ENCODE assay signal across 8 cellular contexts in the genomic region with DNA sequence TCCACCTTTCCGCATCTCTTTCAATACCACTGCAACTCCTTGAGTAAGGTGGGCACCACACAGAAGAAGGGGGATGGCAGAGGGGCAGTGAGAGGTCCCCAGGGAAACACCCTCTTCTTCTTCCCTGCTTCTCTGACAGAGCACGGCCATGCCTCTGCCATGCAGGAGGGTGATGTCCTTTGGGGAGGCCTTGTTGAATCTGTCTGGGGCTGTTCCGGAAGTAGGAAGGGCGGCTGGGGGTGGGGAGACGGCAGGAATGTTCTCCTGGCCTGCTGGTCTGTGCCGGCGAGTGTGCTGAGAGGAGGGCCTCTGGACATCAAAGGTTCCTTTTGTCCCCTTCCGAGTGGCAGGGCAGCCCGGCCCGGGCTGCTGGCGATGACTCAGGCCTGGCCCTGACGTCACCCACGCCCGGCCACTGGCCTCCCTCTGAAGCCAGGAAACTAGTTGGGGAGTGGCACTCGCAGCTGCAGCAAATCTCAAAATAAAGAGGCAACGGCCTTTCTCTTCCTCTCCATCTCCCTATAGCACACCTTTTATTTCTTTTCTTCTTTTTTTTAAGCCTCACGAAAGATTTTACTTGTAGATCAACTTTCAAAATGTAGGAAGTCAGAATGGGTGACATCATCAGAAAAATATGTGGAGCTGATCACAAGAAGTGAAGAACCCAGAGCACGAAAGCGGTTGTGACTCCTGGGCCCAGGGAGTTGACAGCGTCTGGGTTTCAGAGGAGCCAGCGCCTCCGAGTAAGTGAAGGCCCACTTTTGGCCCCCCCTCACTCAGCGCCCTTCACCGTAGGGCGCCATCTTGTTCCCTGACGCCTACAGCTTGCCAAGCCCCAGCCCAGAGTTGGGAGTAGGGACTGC. TPM values are rescaled to one million over a fixed set of nuclear protein-coding genes. Genes with fewer than 3 reads are reported as not detected.
A peak's percentile ranks its signal among the peaks of the same experiment; 100 is the strongest.
DNase-seq lines count a peak whose midpoint lies in the region; ATAC-seq and TF ChIP-seq lines count a peak whose summit lies in the region.

A gene with protein sequence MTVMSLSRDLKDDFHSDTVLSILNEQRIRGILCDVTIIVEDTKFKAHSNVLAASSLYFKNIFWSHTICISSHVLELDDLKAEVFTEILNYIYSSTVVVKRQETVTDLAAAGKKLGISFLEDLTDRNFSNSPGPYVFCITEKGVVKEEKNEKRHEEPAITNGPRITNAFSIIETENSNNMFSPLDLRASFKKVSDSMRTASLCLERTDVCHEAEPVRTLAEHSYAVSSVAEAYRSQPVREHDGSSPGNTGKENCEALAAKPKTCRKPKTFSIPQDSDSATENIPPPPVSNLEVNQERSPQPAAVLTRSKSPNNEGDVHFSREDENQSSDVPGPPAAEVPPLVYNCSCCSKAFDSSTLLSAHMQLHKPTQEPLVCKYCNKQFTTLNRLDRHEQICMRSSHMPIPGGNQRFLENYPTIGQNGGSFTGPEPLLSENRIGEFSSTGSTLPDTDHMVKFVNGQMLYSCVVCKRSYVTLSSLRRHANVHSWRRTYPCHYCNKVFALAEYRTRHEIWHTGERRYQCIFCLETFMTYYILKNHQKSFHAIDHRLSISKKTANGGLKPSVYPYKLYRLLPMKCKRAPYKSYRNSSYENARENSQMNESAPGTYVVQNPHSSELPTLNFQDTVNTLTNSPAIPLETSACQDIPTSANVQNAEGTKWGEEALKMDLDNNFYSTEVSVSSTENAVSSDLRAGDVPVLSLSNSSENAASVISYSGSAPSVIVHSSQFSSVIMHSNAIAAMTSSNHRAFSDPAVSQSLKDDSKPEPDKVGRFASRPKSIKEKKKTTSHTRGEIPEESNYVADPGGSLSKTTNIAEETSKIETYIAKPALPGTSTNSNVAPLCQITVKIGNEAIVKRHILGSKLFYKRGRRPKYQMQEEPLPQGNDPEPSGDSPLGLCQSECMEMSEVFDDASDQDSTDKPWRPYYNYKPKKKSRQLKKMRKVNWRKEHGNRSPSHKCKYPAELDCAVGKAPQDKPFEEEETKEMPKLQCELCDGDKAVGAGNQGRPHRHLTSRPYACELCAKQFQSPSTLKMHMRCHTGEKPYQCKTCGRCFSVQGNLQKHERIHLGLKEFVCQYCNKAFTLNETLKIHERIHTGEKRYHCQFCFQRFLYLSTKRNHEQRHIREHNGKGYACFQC (N-terminal part only) (plus strand): TSS at position 443 of the 863 bp plus-strand sequence. CDS start 73,885 bp downstream, outside the sequence.

- H3K36me3 Mint-ChIP-seq in Caco-2 (ENCODE audit: insufficient read depth, unreplicated experiment) (peaks cover 41% of the 10 kb centered on the region), osteocyte (ENCODE audit: unreplicated experiment) (no peaks in the 10 kb centered on the region)

- peak within 1 kb of the TSS; percentile 100 for H2BK20ac ChIP-seq in IMR-90 (ENCODE audit: low read depth, low read length)

- TSS peak; percentile 55 for BruUV-seq in Caco-2 (replicated peaks; lab: Mats Ljungman, UMichigan)
- BruUV-seq in IMR-90 (replicated peaks; lab: Mats Ljungman, UMichigan): TSS peak; percentile 60

- POLR2A ChIA-PET in Caco-2 (lab: Charles Lee) (interaction anchor here (0.5 to 1.2 kb wide), 6 partner anchors 57 to 280 kb away, joined by 3 to 5 read pairs (median 3); no protein-coding TSS in a partner anchor), IMR-90 (lab: Charles Lee; ENCODE audit: unreplicated experiment) (interaction anchor here (0.8 to 1.1 kb wide), 3 partner anchors 13 to 30 kb away, joined by 3 read pairs; no protein-coding TSS in a partner anchor)

- no peak; the same call in 1 of the 2 replicates for TF ChIP-seq RAD21 in IMR-90 (IDR thresholded peaks at IDR 0.05; ENCODE audit: low read length)

- peak within 1 kb of the TSS; percentile 80 to 98 for H4K8ac ChIP-seq in IMR-90 (ENCODE audit: low read depth in 2 of 2, low read length in 2 of 2)

- peak within 1 kb of the TSS; percentile 84 for H2AFZ ChIP-seq in IMR-90 (replicated peaks; ENCODE audit: low read length, poor library complexity)

- peak; percentile 43 for TF ChIP-seq POLR2A in IMR-90 (IDR thresholded peaks at IDR 0.05; ENCODE audit: low read depth, low read length)

- peak; percentile 96 to 98 for DNase-seq in Caco-2
- peak; percentile 97 for DNase-seq in IMR-90
- peak; percentile 67 for DNase-seq in amniotic stem cell (lab: John Stamatoyannopoulos, UW)
- peak; percentile 90 to 91 for DNase-seq in heart right ventricle
- DNase-seq in osteocyte (ENCODE audit: extremely low spot score, unreplicated experiment): peak; percentile 93
- DNase-seq in effector memory CD4-positive, alpha-beta T cell: no peak
- no peak for DNase-seq in stimulated activated CD4-positive, alpha-beta T cell treated with anti-CD3 and anti-CD28 coated beads, Interleukin-4, amount 100 ng/mL, for 4 hours

- peaks cover 5% of the 10 kb centered on the region; the same call in 1 of the 2 replicates for H3K9me3 ChIP-seq in Caco-2
- H3K9me3 ChIP-seq in IMR-90 (ENCODE audit: control insufficient read depth, insufficient read depth, low read length): no peaks in the 10 kb centered on the region
- H3K9me3 ChIP-seq in heart right ventricle: peaks cover 0 to 8% (median 0%) of the 10 kb centered on the region in 11 donors
- no peaks in the 10 kb centered on the region for H3K9me3 ChIP-seq in effector memory CD4-positive, alpha-beta T cell (ENCODE audit: control insufficient read depth, low read length)

- intact Hi-C loops in Caco-2 (cut with micrococcal nuclease; ENCODE audit: unreplicated experiment) (loop anchor here (1.0 to 2.0 kb wide), 3 partner anchors 33 to 114 kb away; no protein-coding TSS in a partner anchor), IMR-90 (cut with micrococcal nuclease) (loop anchor here (2.0 kb wide), 1 partner anchor 17 kb away; no protein-coding TSS in a partner anchor), heart right ventricle (cut with DNase I) (loop anchor here in 9 of 10 donors (1.0 to 10.0 kb wide), 12 partner anchors 33 to 197 kb away; partner anchors contain the start of gene PXYLP1 (in 1 of the 9))

- H2AK5ac ChIP-seq in IMR-90 (ENCODE audit: low read depth, low read length): peak within 1 kb of the TSS; percentile 100

- H3K18ac ChIP-seq in IMR-90 (ENCODE audit: low read depth, low read length): peak within 1 kb of the TSS; percentile 100

- H2BK15ac ChIP-seq in IMR-90 (ENCODE audit: low read depth, low read length): peak within 1 kb of the TSS; percentile 100

- H3K4me3 Mint-ChIP-seq in Caco-2 (ENCODE audit: unreplicated experiment) (peak within 1 kb of the TSS; percentile 74), osteocyte (ENCODE audit: unreplicated experiment) (peak within 1 kb of the TSS; percentile 64)

- no peaks in the 10 kb centered on the region for H3K9me3 Mint-ChIP-seq in Caco-2 (ENCODE audit: unreplicated experiment)
- peaks cover 5% of the 10 kb centered on the region for H3K9me3 Mint-ChIP-seq in osteocyte (ENCODE audit: unreplicated experiment)

- H3K4me2 ChIP-seq in IMR-90 (ENCODE audit: low read depth, low read length): peak within 1 kb of the TSS; percentile 95

- H3K27ac ChIP-seq in IMR-90 (ENCODE audit: insufficient read depth, low read length) (peak within 1 kb of the TSS; percentile 99), heart right ventricle (peak within 1 kb of the TSS; percentile 86 to 96 (median 91))
- no peak within 1 kb of the TSS for H3K27ac ChIP-seq in effector memory CD4-positive, alpha-beta T cell (ENCODE audit: insufficient read depth, low read length, poor library complexity, severe bottlenecking)

- H4K20me1 ChIP-seq in IMR-90 (ENCODE audit: insufficient read depth, low read length): no peaks in the 10 kb centered on the region

- H3K27ac Mint-ChIP-seq in Caco-2 (ENCODE audit: unreplicated experiment) (peak within 1 kb of the TSS; percentile 97), osteocyte (ENCODE audit: unreplicated experiment) (peak within 1 kb of the TSS; percentile 98)

- H3K27me3 Mint-ChIP-seq in Caco-2 (ENCODE audit: insufficient read depth, unreplicated experiment): no peaks in the 10 kb centered on the region
- H3K27me3 Mint-ChIP-seq in osteocyte (ENCODE audit: unreplicated experiment): no peaks in the 10 kb centered on the region

- peak within 1 kb of the TSS; percentile 99 for H3K56ac ChIP-seq in IMR-90 (ENCODE audit: extremely low read depth, insufficient read depth, low read length)

- H2BK120ac ChIP-seq in IMR-90 (ENCODE audit: low read depth, low read length): peak within 1 kb of the TSS; percentile 99

- H3K27me3 ChIP-seq in Caco-2 (replicated peaks; ENCODE audit: control insufficient read depth, insufficient read depth, low read length) (no peaks in the 10 kb centered on the region), IMR-90 (ENCODE audit: control insufficient read depth, insufficient read depth, low read length) (no peaks in the 10 kb centered on the region), heart right ventricle (no peaks in the 10 kb centered on the region)
- H3K27me3 ChIP-seq in effector memory CD4-positive, alpha-beta T cell (replicated peaks; ENCODE audit: control insufficient read depth, insufficient read depth, low read length, poor library complexity, severe bottlenecking): no peaks in the 10 kb centered on the region

- peak within 1 kb of the TSS; percentile 100 for H3K4ac ChIP-seq in IMR-90 (ENCODE audit: low read depth, low read length)

- in situ Hi-C loops in IMR-90 (cut with MboI; ENCODE audit: low sequenced_read_pairs): no loop called here

- peak within 1 kb of the TSS; percentile 100 for H4K91ac ChIP-seq in IMR-90 (ENCODE audit: insufficient read depth, low read depth, low read length)

- H3K4me1 ChIP-seq in Caco-2 (peaks cover 39% of the 10 kb centered on the region), IMR-90 (ENCODE audit: control insufficient read depth, insufficient read depth, low read length) (peaks cover 21% of the 10 kb centered on the region), heart right ventricle (peaks cover 7 to 61% (median 45%) of the 10 kb centered on the region in 9 donors)
- no peaks in the 10 kb centered on the region for H3K4me1 ChIP-seq in effector memory CD4-positive, alpha-beta T cell (ENCODE audit: control insufficient read depth, insufficient read depth, low read length, poor library complexity, severe bottlenecking)

- peak within 1 kb of the TSS; percentile 45 for H3K4me3 ChIP-seq in Caco-2 (ENCODE audit: low read depth, low read length)
- H3K4me3 ChIP-seq in IMR-90 (ENCODE audit: insufficient read depth, low read depth, low read length): peak within 1 kb of the TSS; percentile 45; the same call in 1 of the 2 replicates
- peak within 1 kb of the TSS; percentile 8 to 52 (median 42) for H3K4me3 ChIP-seq in heart right ventricle
- H3K4me3 ChIP-seq in effector memory CD4-positive, alpha-beta T cell (ENCODE audit: insufficient read depth, low read depth, low read length, poor library complexity, severe bottlenecking): no peak within 1 kb of the TSS

- H3K4me1 Mint-ChIP-seq in Caco-2 (ENCODE audit: low read depth, unreplicated experiment): peaks cover 46% of the 10 kb centered on the region
- peaks cover 54% of the 10 kb centered on the region for H3K4me1 Mint-ChIP-seq in osteocyte (ENCODE audit: unreplicated experiment)

- H2AK9ac ChIP-seq in IMR-90 (replicated peaks; ENCODE audit: low read depth, low read length, poor library complexity): peak within 1 kb of the TSS; percentile 100

- H3K79me1 ChIP-seq in IMR-90 (ENCODE audit: low read depth in 1 of 2, low read length in 2 of 2): peaks cover 24 to 44% of the 10 kb centered on the region in 2 experiments

- TF ChIP-seq CTCF in Caco-2 (IDR thresholded peaks at IDR 0.05; ENCODE audit: insufficient read depth in 1 of 2, low read depth in 1 of 2, low read length in 1 of 2, severe bottlenecking in 1 of 2, unreplicated experiment in 1 of 2): no peak
- no peak for TF ChIP-seq CTCF in IMR-90 (conservative IDR thresholded peaks at IDR 0.05; ENCODE audit: low read depth, low read length)
- peak in 1 of 9 donors; percentile 5 for TF ChIP-seq CTCF in heart right ventricle (IDR thresholded peaks at IDR 0.05)
- TF ChIP-seq CTCF in osteocyte (IDR thresholded peaks at IDR 0.05): no peak

- peak within 1 kb of the TSS; percentile 100 for H4K5ac ChIP-seq in IMR-90 (ENCODE audit: low read depth, low read length)

- peak within 1 kb of the TSS; percentile 100 for H2BK5ac ChIP-seq in IMR-90 (ENCODE audit: low read depth, low read length, poor library complexity, severe bottlenecking)

- CTCF ChIA-PET in Caco-2 (lab: Charles Lee) (interaction anchor here (1.0 to 1.5 kb wide), 3 partner anchors 57 to 87 kb away, joined by 3 to 7 read pairs (median 6); no protein-coding TSS in a partner anchor), IMR-90 (lab: Yijun Ruan, JAX) (interaction anchor here (0.7 to 1.0 kb wide), 3 partner anchors 74 to 86 kb away, joined by 3 to 4 read pairs (median 3); no protein-coding TSS in a partner anchor)

- no peaks in the 10 kb centered on the region for H3K36me3 ChIP-seq in Caco-2 (ENCODE audit: control insufficient read depth, insufficient read depth, low read length)
- H3K36me3 ChIP-seq in IMR-90 (ENCODE audit: control insufficient read depth, insufficient read depth, low read length): peaks cover 7% of the 10 kb centered on the region; the same call in 1 of the 2 replicates
- H3K36me3 ChIP-seq in heart right ventricle: peaks cover 0 to 24% (median 0%) of the 10 kb centered on the region in 9 donors
- no peaks in the 10 kb centered on the region for H3K36me3 ChIP-seq in effector memory CD4-positive, alpha-beta T cell (ENCODE audit: control insufficient read depth, insufficient read depth, low read length)

- peak within 1 kb of the TSS; percentile 92 for H3K9ac ChIP-seq in IMR-90 (ENCODE audit: low read depth, low read length)

- peaks cover 10% of the 10 kb centered on the region; the same call in 1 of the 2 replicates for H3K9me1 ChIP-seq in IMR-90 (ENCODE audit: insufficient read depth, low read length)

- no CpG with 5 or more reads among the region's 26 CpGs for WGBS in IMR-90 (ENCODE audit: extremely low coverage in 2 of 2, insufficient read length in 1 of 2), 2 experiments
- 21 to 24% methylated on average over 26 of the region's 26 CpGs for WGBS in heart right ventricle, 2 donors

- H3K14ac ChIP-seq in IMR-90 (replicated peaks; ENCODE audit: low read depth, low read length): peak within 1 kb of the TSS; percentile 100

- dilution Hi-C loops in IMR-90 (cut with HindIII; ENCODE audit: low sequenced_read_pairs, unreplicated experiment): no loop called here

- ATAC-seq in IMR-90 (ENCODE audit: low read depth): peak; percentile 71
- ATAC-seq in heart right ventricle: peak; percentile 91 to 97 (median 96)
- ATAC-seq in HG02973 (IDR thresholded peaks at IDR 0.05; ENCODE audit: unreplicated experiment): no peak

- peak within 1 kb of the TSS; percentile 100 for H3K23ac ChIP-seq in IMR-90 (ENCODE audit: low read depth, low read length)

RNA-seq across cellular contexts. Expression of the gene that starts here (rescaled TPM):
- total RNA-seq in Caco-2 (2022): 72.7 and 74.1 TPM in 2 replicates
- 230 and 274 TPM in 2 replicates for total RNA-seq in IMR-90 (2012; rRNA removed)
- polyA plus RNA-seq in IMR-90 (2012; rRNA removed): 44.9 and 45.1 TPM in 2 replicates
- polyA plus RNA-seq in IMR-90 (2012; cell fraction: cytosol; rRNA removed): 15.3 and 16.3 TPM in 2 replicates
- polyA plus RNA-seq in IMR-90 (2012; cell fraction: nucleus; rRNA removed; ENCODE audit: low replicate concordance): 12.9 and 53.4 TPM in 2 replicates
- total RNA-seq in heart right ventricle: 100 to 1,000 TPM in 8 of 10 donors, 10 to 100 TPM in 2; 86.8 to 156 (median 139) TPM
- 10 to 100 TPM; 14.7 to 21.3 TPM for polyA plus RNA-seq in heart right ventricle
- total RNA-seq in osteocyte: 41.8 and 43.9 TPM in 2 replicates

Comparison
In these comparisons a context has a peak if more than half of its experiments do, and no peak if none do; other contexts are left out.
1. DNase-seq: peak in Caco-2 (2 of 2), IMR-90 (single experiment), amniotic stem cell (single experiment), heart right ventricle (2 of 2) and osteocyte (single experiment); none in effector memory CD4-positive, alpha-beta T cell (0 of 3) and stimulated activated CD4-positive, alpha-beta T cell treated with anti-CD3 and anti-CD28 coated beads, Interleukin-4, amount 100 ng/mL, for 4 hours (0 of 2).